Comparison of ENCODE assay signal across 9 cellular contexts in genomic region chr5:673140-673836, GRCh38. TPM values are rescaled to one million over a fixed set of nuclear protein-coding genes. Genes with fewer than 3 reads are reported as not detected.
DNase-seq lines count a peak whose midpoint lies in the region; ATAC-seq, FAIRE-seq and TF ChIP-seq lines count a peak whose summit lies in the region.
"Had no signal": no experiment of that assay in that cellular context is flagged by ENCODE, and none has a peak within 500 bp of the region (broad histone marks: within the 10 kb centered on the region; RNA-seq: fewer than 3 reads in every experiment).

No MANE protein-coding gene starts in this region.

- no peaks in the 10 kb centered on the region for H3K9me3 Mint-ChIP-seq in activated T-cell treated with anti-CD3 and anti-CD28 coated beads, Interleukin-2, amount 50 U/mL, for 72 hours
- no peaks in the 10 kb centered on the region for H3K9me3 Mint-ChIP-seq in chondrocyte (ENCODE audit: low read depth)
- no peaks in the 10 kb centered on the region for H3K9me3 Mint-ChIP-seq in activated CD4-positive, alpha-beta memory T cell treated with anti-CD3 and anti-CD28 coated beads for 36 hours

- ATAC-seq in activated T-cell treated with anti-CD3 and anti-CD28 coated beads, Interleukin-2, amount 50 U/mL, for 72 hours (replicated peaks in 1 of 2), result no peak
- ATAC-seq in lower lobe of right lung (no peak), HG03175 (IDR thresholded peaks at IDR 0.05; ENCODE audit: unreplicated experiment) (no peak)

- peaks cover 6% of the 10 kb centered on the region for H3K27me3 Mint-ChIP-seq in activated T-cell treated with anti-CD3 and anti-CD28 coated beads, Interleukin-2, amount 50 U/mL, for 72 hours (ENCODE audit: low read depth)
- peaks cover 12% of the 10 kb centered on the region for H3K27me3 Mint-ChIP-seq in chondrocyte (ENCODE audit: low read depth)
- H3K27me3 Mint-ChIP-seq in activated CD4-positive, alpha-beta memory T cell treated with anti-CD3 and anti-CD28 coated beads for 36 hours, result peaks cover 4% of the 10 kb centered on the region

- POLR2A ChIA-PET in activated CD4-positive, alpha-beta memory T cell treated with anti-CD3 and anti-CD28 coated beads for 36 hours (lab: Charles Lee), result no interaction called here

- H3K27ac Mint-ChIP-seq in activated T-cell treated with anti-CD3 and anti-CD28 coated beads, Interleukin-2, amount 50 U/mL, for 72 hours, result no peak overlapping the region
- H3K27ac Mint-ChIP-seq in chondrocyte (ENCODE audit: unreplicated experiment), result peak overlapping the region; percentile 84
- H3K27ac Mint-ChIP-seq in activated CD4-positive, alpha-beta memory T cell treated with anti-CD3 and anti-CD28 coated beads for 36 hours, result no peak overlapping the region

- no peaks in the 10 kb centered on the region for H3K36me3 Mint-ChIP-seq in activated T-cell treated with anti-CD3 and anti-CD28 coated beads, Interleukin-2, amount 50 U/mL, for 72 hours (ENCODE audit: insufficient read depth in 2 of 2)
- H3K36me3 Mint-ChIP-seq in chondrocyte (ENCODE audit: low read depth), result no peaks in the 10 kb centered on the region
- H3K36me3 Mint-ChIP-seq in activated CD4-positive, alpha-beta memory T cell treated with anti-CD3 and anti-CD28 coated beads for 36 hours, result no peaks in the 10 kb centered on the region

- peaks cover 35% of the 10 kb centered on the region for H3K4me1 ChIP-seq in lower lobe of right lung
- peaks cover 22 to 35% of the 10 kb centered on the region in 2 donors for H3K4me1 ChIP-seq in thyroid gland

- no peaks in the 10 kb centered on the region for H3K27me3 ChIP-seq in lower lobe of right lung (ENCODE audit: low read depth)
- no peaks in the 10 kb centered on the region for H3K27me3 ChIP-seq in thyroid gland

- no peak for FAIRE-seq in GM12891 (lab: Jason Lieb, UNC)

- H3K4me1 Mint-ChIP-seq in activated T-cell treated with anti-CD3 and anti-CD28 coated beads, Interleukin-2, amount 50 U/mL, for 72 hours (ENCODE audit: low read depth), result peaks cover 11% of the 10 kb centered on the region
- peaks cover 9% of the 10 kb centered on the region for H3K4me1 Mint-ChIP-seq in chondrocyte (ENCODE audit: low read depth)
- H3K4me1 Mint-ChIP-seq in activated CD4-positive, alpha-beta memory T cell treated with anti-CD3 and anti-CD28 coated beads for 36 hours (ENCODE audit: low read depth), result peaks cover 14% of the 10 kb centered on the region

- H3K27ac ChIP-seq in lower lobe of right lung (peak overlapping the region; percentile 68), thyroid gland (peak overlapping the region in 2 of 3 donors; percentile 3 to 41)

- CTCF ChIA-PET in activated CD4-positive, alpha-beta memory T cell treated with anti-CD3 and anti-CD28 coated beads for 36 hours (lab: Charles Lee), result interaction anchor here (1.0 to 5.6 kb wide), 4 partner anchors 214 to 230 kb away, joined by 3 to 52 read pairs (median 3); partner anchors contain the start of genes BRD9 and TRIP13

- peak overlapping the region; percentile 24 to 56 for H3K4me3 Mint-ChIP-seq in activated T-cell treated with anti-CD3 and anti-CD28 coated beads, Interleukin-2, amount 50 U/mL, for 72 hours
- H3K4me3 Mint-ChIP-seq in chondrocyte (ENCODE audit: unreplicated experiment), result peak overlapping the region; percentile 9
- H3K4me3 Mint-ChIP-seq in activated CD4-positive, alpha-beta memory T cell treated with anti-CD3 and anti-CD28 coated beads for 36 hours, result no peak overlapping the region

- H3K4me3 ChIP-seq in lower lobe of right lung, result peak overlapping the region; percentile 19
- no peak overlapping the region for H3K4me3 ChIP-seq in thyroid gland (replicated peaks in 1 of 3)
- H3K4me3 ChIP-seq: MG63 had no signal

- 17 to 32% methylated on average over 10 of the region's 19 CpGs for WGBS in thyroid gland, 2 donors

- TF ChIP-seq CTCF in chondrocyte (IDR thresholded peaks at IDR 0.05) (no peak), lower lobe of right lung (IDR thresholded peaks at IDR 0.05) (no peak), thyroid gland (IDR thresholded peaks at IDR 0.05) (no peak)

- H3K36me3 ChIP-seq in lower lobe of right lung, result no peaks in the 10 kb centered on the region
- H3K36me3 ChIP-seq in thyroid gland, result no peaks in the 10 kb centered on the region
- H3K36me3 ChIP-seq: MG63 had no signal

- H3K9me3 ChIP-seq in lower lobe of right lung (no peaks in the 10 kb centered on the region), thyroid gland (no peaks in the 10 kb centered on the region)
- H3K9me3 ChIP-seq: MG63 had no signal

- TF ChIP-seq POLR2A in thyroid gland (IDR thresholded peaks at IDR 0.05) (no peak), GM12891 (IDR thresholded peaks at IDR 0.05; ENCODE audit: low read depth, low read length) (no peak)

- no peak for DNase-seq in activated T-cell treated with anti-CD3 and anti-CD28 coated beads, Interleukin-2, amount 50 U/mL, for 72 hours
- DNase-seq in activated T-cell treated with anti-CD3 and anti-CD28 coated beads for 4 hours (no peak), chondrocyte (ENCODE audit: low spot score) (peak; percentile 87), lower lobe of right lung (peak; percentile 42), thyroid gland (no peak), GM12891 (ENCODE audit: insufficient read length, low spot score) (no peak)
- DNase-seq in activated CD4-positive, alpha-beta memory T cell treated with anti-CD3 and anti-CD28 coated beads for 36 hours, result no peak

- intact Hi-C loops in lower lobe of right lung (cut with DNase I) (no loop called here), thyroid gland (cut with DNase I) (loop anchor here (10.0 kb wide), 1 partner anchor 102 kb away; no protein-coding TSS in a partner anchor)
- intact Hi-C loops in activated CD4-positive, alpha-beta memory T cell treated with anti-CD3 and anti-CD28 coated beads for 36 hours (cut with micrococcal nuclease), result loop anchor here (5.0 kb wide), 1 partner anchor 219 kb away; the partner anchor contains the start of genes BRD9 and TRIP13

TF ChIP-seq in GM12891, 5 proteins besides CTCF, POLR2A, EP300 and RAD21:
- no peak for TF ChIP-seq PAX5 (IDR thresholded peaks at IDR 0.05; ENCODE audit: insufficient read depth, low read length, severe bottlenecking)
- no peak for TF ChIP-seq TAF1 (IDR thresholded peaks at IDR 0.05; ENCODE audit: low read depth, low read length)
- no peak for TF ChIP-seq POLR2AphosphoS5 (IDR thresholded peaks at IDR 0.05; ENCODE audit: low read depth, low read length)
- TF ChIP-seq SPI1 (IDR thresholded peaks at IDR 0.05; ENCODE audit: low read depth, low read length), result no peak
- TF ChIP-seq POU2F2 (IDR thresholded peaks at IDR 0.05; ENCODE audit: low read depth, low read length), result no peak

RNA-seq across cellular contexts. Expression of gene TPPP, which starts 19.9 kb away (rescaled TPM):
- under 1 TPM; 0.29 to 0.32 TPM for total RNA-seq in activated T-cell treated with anti-CD3 and anti-CD28 coated beads, Interleukin-2, amount 50 U/mL, for 72 hours
- 0.07 to 0.70 TPM (median 0.56 TPM) in 3 replicates for total RNA-seq in chondrocyte
- 16.2 TPM for total RNA-seq in lower lobe of right lung
- total RNA-seq in thyroid gland, result 10 to 100 TPM in 1 of 4 donors, 1 to 10 TPM in 3; 7.2 to 11.1 (median 8.4) TPM
- polyA plus RNA-seq in GM12891 (2012; ENCODE audit: low read depth, missing spikeins), result 0.09 TPM
- under 1 TPM; 0.53 to 0.55 TPM for total RNA-seq in activated CD4-positive, alpha-beta memory T cell treated with anti-CD3 and anti-CD28 coated beads for 36 hours

Comparison
In these comparisons a context has a peak if more than half of its experiments do, and no peak if none do; other contexts are left out.
1. DNase-seq: peak in chondrocyte (single experiment) and lower lobe of right lung (single experiment); none in activated T-cell treated with anti-CD3 and anti-CD28 coated beads, Interleukin-2, amount 50 U/mL, for 72 hours (0 of 2), activated T-cell treated with anti-CD3 and anti-CD28 coated beads for 4 hours (single experiment), thyroid gland (0 of 2), GM12891 (single experiment) and activated CD4-positive, alpha-beta memory T cell treated with anti-CD3 and anti-CD28 coated beads for 36 hours (single experiment).